Comparison of ENCODE assay signal across 10 cellular contexts in genomic region chr16:85491798-85492616, GRCh38.
DNase-seq lines count a peak whose midpoint lies in the region; TF ChIP-seq lines count a peak whose summit lies in the region.
"Had no signal": no experiment of that assay in that cellular context is flagged by ENCODE, and none has a peak within 500 bp of the region (broad histone marks: within the 10 kb centered on the region; RNA-seq: fewer than 3 reads in every experiment).

No MANE protein-coding gene starts in this region.

- H3K27ac ChIP-seq in sigmoid colon (peak overlapping the region; percentile 21 to 61 (median 52)), Karpas-422 (ENCODE audit: low read length) (no peak overlapping the region)

- peaks cover 4% of the 10 kb centered on the region; the same call in 1 of the 2 replicates for H4K20me1 ChIP-seq in Karpas-422 (ENCODE audit: insufficient read depth, low read depth, low read length)

- no peak overlapping the region for H2AFZ ChIP-seq in Karpas-422 (ENCODE audit: low read length)

- WGBS in sigmoid colon, 2 donors = 33 to 48% methylated on average over 25 of the region's 25 CpGs

- H3K9me2 ChIP-seq in Karpas-422 (replicated peaks; ENCODE audit: insufficient read depth, low read length) = no peaks in the 10 kb centered on the region

- H3K79me2 ChIP-seq in Karpas-422 (ENCODE audit: low read length) = no peaks in the 10 kb centered on the region

- TF ChIP-seq CTCF in sigmoid colon (IDR thresholded peaks at IDR 0.05) (no peak), GM13977 (IDR thresholded peaks at IDR 0.05; ENCODE audit: extremely low read depth, insufficient read depth, missing control alignments) (no peak)

- intact Hi-C loops in sigmoid colon (cut with DNase I) = no loop called here

- H3K4me2 ChIP-seq in Karpas-422 (ENCODE audit: low read depth, low read length, poor library complexity, severe bottlenecking) = no peak overlapping the region

- H3K4me1 ChIP-seq in sigmoid colon (peaks cover 0 to 22% (median 20%) of the 10 kb centered on the region in 4 donors), Karpas-422 (ENCODE audit: low read length) (0 out of 2 replicates have a peak, but pooled peaks cover 3% of the 10 kb centered on the region)

- no peak for TF ChIP-seq POLR2A in sigmoid colon (IDR thresholded peaks at IDR 0.05)

- TF ChIP-seq EP300 in sigmoid colon (IDR thresholded peaks at IDR 0.05) = no peak

- in situ Hi-C loops in G401 (cut with HindIII; ENCODE audit: low sequenced_read_pairs) (no loop called here), GM13977 (cut with MboI; ENCODE audit: low pct_unique_long_range_greater_than_20kb, low sequenced_read_pairs, unreplicated experiment) (loop anchor here (10.0 kb wide), 1 partner anchor 113 kb away; no protein-coding TSS in a partner anchor)

- H3K36me3 ChIP-seq in sigmoid colon (no peaks in the 10 kb centered on the region), Karpas-422 (ENCODE audit: insufficient read depth, low read length) (no peaks in the 10 kb centered on the region)

- no peaks in the 10 kb centered on the region for H3K27me3 ChIP-seq in sigmoid colon
- no peaks in the 10 kb centered on the region for H3K27me3 ChIP-seq in Karpas-422 (ENCODE audit: low read length)

- no peak overlapping the region for H3K9ac ChIP-seq in Karpas-422 (ENCODE audit: low read length)

- H3K9me3 ChIP-seq in sigmoid colon = no peaks in the 10 kb centered on the region
- no peaks in the 10 kb centered on the region for H3K9me3 ChIP-seq in Karpas-422 (ENCODE audit: low read length)

- H3K4me3 ChIP-seq in sigmoid colon (no peak overlapping the region), Karpas-422 (ENCODE audit: low read length) (no peak overlapping the region)

- peak; percentile 96 for DNase-seq in G401 (ENCODE audit: low spot score)
- DNase-seq in amygdala (lab: John Stamatoyannopoulos, UW) = peak in 39 of 56 donors; percentile 5 to 79 (median 33)
- DNase-seq in hepatic stellate cell (ENCODE audit: low spot score) = peak; percentile 65
- DNase-seq in sigmoid colon = peak; percentile 91
- no peak for DNase-seq in NCI-H524 treated with DMSO at 0.1 percent for 48 hours (lab: John Stamatoyannopoulos, UW)
- no peak for DNase-seq in GM13977 (ENCODE audit: low spot score)
- DNase-seq in Karpas-422 = no peak
- DNase-seq in effector CD4-positive, alpha-beta T cell = no peak
- DNase-seq: activated naive CD4-positive, alpha-beta T cell treated with anti-CD3 and anti-CD28 coated beads, Interleukin-2, amount 50 U/mL, for 16 hours; kidney glomerular epithelial cell had no signal

Comparison
In these comparisons a context has a peak if more than half of its experiments do, and no peak if none do; other contexts are left out.
1. DNase-seq: peak in G401 (single experiment), amygdala (39 of 56), hepatic stellate cell (single experiment) and sigmoid colon (single experiment); none in NCI-H524 treated with DMSO at 0.1 percent for 48 hours (single experiment), GM13977 (single experiment), Karpas-422 (single experiment) and effector CD4-positive, alpha-beta T cell (single experiment).